In the genomic region with DNA sequence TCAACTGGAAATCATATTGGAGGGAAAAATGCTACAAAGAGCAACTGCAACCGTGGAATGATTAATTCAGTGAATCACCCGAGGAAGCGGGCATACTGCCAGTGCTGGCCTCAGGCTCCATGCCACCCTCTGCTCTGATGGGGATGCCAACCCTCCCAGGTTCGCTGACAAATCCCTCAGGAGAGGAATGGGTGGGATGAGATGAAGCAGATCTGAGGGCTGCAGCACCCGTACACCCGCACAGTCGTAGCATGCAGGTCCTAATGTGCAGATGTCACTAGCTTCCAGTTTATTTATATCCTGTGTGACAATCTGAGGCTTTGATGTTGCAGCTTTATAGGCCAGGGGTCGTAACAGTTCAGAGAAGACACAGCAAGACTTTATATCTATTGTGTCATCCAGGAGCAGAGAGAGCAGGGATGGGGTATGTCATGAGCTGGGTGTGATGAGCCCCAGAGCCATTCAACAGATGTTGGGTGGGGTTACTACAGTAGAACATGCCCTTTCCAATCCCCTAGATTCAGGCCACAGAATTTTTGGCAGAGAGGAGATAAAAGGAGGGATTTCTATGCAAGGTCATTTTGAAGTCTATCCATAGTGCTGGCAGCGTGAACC, we compare ENCODE assay signal across 12 cellular contexts. TPM values are rescaled to one million over a fixed set of nuclear protein-coding genes. Genes with fewer than 3 reads are reported as not detected.
DNase-seq lines count a peak whose midpoint lies in the region; ATAC-seq lines count a peak whose summit lies in the region.
"Had no signal": no experiment of that assay in that cellular context is flagged by ENCODE, and none has a peak within 500 bp of the region (broad histone marks: within the 10 kb centered on the region; RNA-seq: fewer than 3 reads in every experiment).

No MANE protein-coding gene starts in this region.

- no peak overlapping the region for H3K27ac Mint-ChIP-seq in activated naive CD8-positive, alpha-beta T cell treated with anti-CD3 and anti-CD28 coated beads, Interleukin-2, amount 50 U/mL, for 24 hours
- no peak overlapping the region for H3K27ac Mint-ChIP-seq in activated T-helper 2 cell treated with anti-CD3 and anti-CD28 coated beads, Interferon-gamma antibody, Interleukin-2, Interleukin-4, amounts not matched to agents 10 μg/mL and 5 μg/mL and 100 μg/mL, durations not matched to agents 14 hours and 24 hours and 36 hours
- H3K27ac Mint-ChIP-seq: endodermal cell had no signal

- ATAC-seq in activated naive CD8-positive, alpha-beta T cell treated with anti-CD3 and anti-CD28 coated beads, Interleukin-2, amount 50 U/mL, for 24 hours, result no peak

- peak; percentile 30 for DNase-seq in GM04504 (ENCODE audit: low read depth)
- DNase-seq in RKO (ENCODE audit: low spot score), result peak; percentile 36
- peak; percentile 69 for DNase-seq in fibroblast of peridontal ligament (ENCODE audit: extremely low read depth)
- DNase-seq in posterior vena cava (ENCODE audit: low spot score), result peak; percentile 68
- DNase-seq in activated naive CD8-positive, alpha-beta T cell treated with anti-CD3 and anti-CD28 coated beads, Interleukin-2, amount 50 U/mL, for 24 hours, result no peak
- no peak for DNase-seq in activated T-helper 2 cell treated with anti-CD3 and anti-CD28 coated beads, Interferon-gamma antibody, Interleukin-2, Interleukin-4, amounts not matched to agents 10 μg/mL and 5 μg/mL and 100 μg/mL, durations not matched to agents 14 hours and 24 hours and 36 hours (ENCODE audit: low spot score)
- DNase-seq in NCI-H1417 (lab: John Stamatoyannopoulos, UW), result no peak
- DNase-seq in activated CD8-positive, alpha-beta memory T cell treated with anti-CD3 and anti-CD28 coated beads, Interleukin-2, amount 50 U/mL, for 48 hours, result no peak
- DNase-seq: activated CD4-positive, alpha-beta T cell treated with anti-CD3 and anti-CD28 coated beads, Interleukin-2, amount 50 U/mL, for 4 hours; endodermal cell; naive thymus-derived CD8-positive, alpha-beta T cell; NCI-H748 treated with DMSO at 0.1 percent for 48 hours had no signal

- H3K27me3 Mint-ChIP-seq in activated naive CD8-positive, alpha-beta T cell treated with anti-CD3 and anti-CD28 coated beads, Interleukin-2, amount 50 U/mL, for 24 hours, result no peaks in the 10 kb centered on the region
- no peaks in the 10 kb centered on the region for H3K27me3 Mint-ChIP-seq in activated T-helper 2 cell treated with anti-CD3 and anti-CD28 coated beads, Interferon-gamma antibody, Interleukin-2, Interleukin-4, amounts not matched to agents 10 μg/mL and 5 μg/mL and 100 μg/mL, durations not matched to agents 14 hours and 24 hours and 36 hours (ENCODE audit: low read depth)
- H3K27me3 Mint-ChIP-seq: naive thymus-derived CD8-positive, alpha-beta T cell had no signal

- H3K9me3 Mint-ChIP-seq in activated naive CD8-positive, alpha-beta T cell treated with anti-CD3 and anti-CD28 coated beads, Interleukin-2, amount 50 U/mL, for 24 hours, result no peaks in the 10 kb centered on the region
- no peaks in the 10 kb centered on the region for H3K9me3 Mint-ChIP-seq in activated T-helper 2 cell treated with anti-CD3 and anti-CD28 coated beads, Interferon-gamma antibody, Interleukin-2, Interleukin-4, amounts not matched to agents 10 μg/mL and 5 μg/mL and 100 μg/mL, durations not matched to agents 14 hours and 24 hours and 36 hours
- H3K9me3 Mint-ChIP-seq: endodermal cell; naive thymus-derived CD8-positive, alpha-beta T cell had no signal

- H3K36me3 Mint-ChIP-seq in activated naive CD8-positive, alpha-beta T cell treated with anti-CD3 and anti-CD28 coated beads, Interleukin-2, amount 50 U/mL, for 24 hours (ENCODE audit: low read depth), result peaks cover 20% of the 10 kb centered on the region
- H3K36me3 Mint-ChIP-seq in activated T-helper 2 cell treated with anti-CD3 and anti-CD28 coated beads, Interferon-gamma antibody, Interleukin-2, Interleukin-4, amounts not matched to agents 10 μg/mL and 5 μg/mL and 100 μg/mL, durations not matched to agents 14 hours and 24 hours and 36 hours (ENCODE audit: low read depth), result peaks cover 91% of the 10 kb centered on the region

- peaks cover 21% of the 10 kb centered on the region for H3K4me1 Mint-ChIP-seq in activated naive CD8-positive, alpha-beta T cell treated with anti-CD3 and anti-CD28 coated beads, Interleukin-2, amount 50 U/mL, for 24 hours
- peaks cover 24% of the 10 kb centered on the region for H3K4me1 Mint-ChIP-seq in activated T-helper 2 cell treated with anti-CD3 and anti-CD28 coated beads, Interferon-gamma antibody, Interleukin-2, Interleukin-4, amounts not matched to agents 10 μg/mL and 5 μg/mL and 100 μg/mL, durations not matched to agents 14 hours and 24 hours and 36 hours (ENCODE audit: low read depth)

- no peak overlapping the region for H3K4me3 Mint-ChIP-seq in activated naive CD8-positive, alpha-beta T cell treated with anti-CD3 and anti-CD28 coated beads, Interleukin-2, amount 50 U/mL, for 24 hours
- no peak overlapping the region for H3K4me3 Mint-ChIP-seq in activated T-helper 2 cell treated with anti-CD3 and anti-CD28 coated beads, Interferon-gamma antibody, Interleukin-2, Interleukin-4, amounts not matched to agents 10 μg/mL and 5 μg/mL and 100 μg/mL, durations not matched to agents 14 hours and 24 hours and 36 hours (ENCODE audit: low read depth)
- H3K4me3 Mint-ChIP-seq: endodermal cell; naive thymus-derived CD8-positive, alpha-beta T cell had no signal

- intact Hi-C loops in posterior vena cava (cut with DNase I), result no loop called here
- intact Hi-C loops in activated T-helper 2 cell treated with anti-CD3 and anti-CD28 coated beads, Interferon-gamma antibody, Interleukin-2, Interleukin-4, amounts not matched to agents 10 μg/mL and 5 μg/mL and 100 μg/mL, durations not matched to agents 14 hours and 24 hours and 36 hours (cut with micrococcal nuclease), result no loop called here

RNA-seq across cellular contexts. Expression of a gene that starts 44.6 kb away (rescaled TPM):
- 1 to 10 TPM; 2.4 to 5.1 TPM for total RNA-seq in posterior vena cava
- total RNA-seq in activated T-helper 2 cell treated with anti-CD3 and anti-CD28 coated beads, Interferon-gamma antibody, Interleukin-2, Interleukin-4, amounts not matched to agents 10 μg/mL and 5 μg/mL and 100 μg/mL, durations not matched to agents 14 hours and 24 hours and 36 hours, result 65.8 and 67.0 TPM in 2 replicates

Comparison
In these comparisons a context has a peak if more than half of its experiments do, and no peak if none do; other contexts are left out.
1. DNase-seq: peak in GM04504 (single experiment), RKO (single experiment), fibroblast of peridontal ligament (single experiment) and posterior vena cava (single experiment); none in activated naive CD8-positive, alpha-beta T cell treated with anti-CD3 and anti-CD28 coated beads, Interleukin-2, amount 50 U/mL, for 24 hours (single experiment), activated T-helper 2 cell treated with anti-CD3 and anti-CD28 coated beads, Interferon-gamma antibody, Interleukin-2, Interleukin-4, amounts not matched to agents 10 μg/mL and 5 μg/mL and 100 μg/mL, durations not matched to agents 14 hours and 24 hours and 36 hours (single experiment), NCI-H1417 (0 of 3) and activated CD8-positive, alpha-beta memory T cell treated with anti-CD3 and anti-CD28 coated beads, Interleukin-2, amount 50 U/mL, for 48 hours (single experiment).
2. RNA of a gene that starts 44.6 kb away (total RNA-seq): 65.8 to 67.0 TPM in activated T-helper 2 cell treated with anti-CD3 and anti-CD28 coated beads, Interferon-gamma antibody, Interleukin-2, Interleukin-4, amounts not matched to agents 10 μg/mL and 5 μg/mL and 100 μg/mL, durations not matched to agents 14 hours and 24 hours and 36 hours; 2.4 to 5.1 TPM in posterior vena cava; every median in the first group is over 10 times any median in the second.